13 cellular contexts compared by ENCODE assay signal in the genomic region with DNA sequence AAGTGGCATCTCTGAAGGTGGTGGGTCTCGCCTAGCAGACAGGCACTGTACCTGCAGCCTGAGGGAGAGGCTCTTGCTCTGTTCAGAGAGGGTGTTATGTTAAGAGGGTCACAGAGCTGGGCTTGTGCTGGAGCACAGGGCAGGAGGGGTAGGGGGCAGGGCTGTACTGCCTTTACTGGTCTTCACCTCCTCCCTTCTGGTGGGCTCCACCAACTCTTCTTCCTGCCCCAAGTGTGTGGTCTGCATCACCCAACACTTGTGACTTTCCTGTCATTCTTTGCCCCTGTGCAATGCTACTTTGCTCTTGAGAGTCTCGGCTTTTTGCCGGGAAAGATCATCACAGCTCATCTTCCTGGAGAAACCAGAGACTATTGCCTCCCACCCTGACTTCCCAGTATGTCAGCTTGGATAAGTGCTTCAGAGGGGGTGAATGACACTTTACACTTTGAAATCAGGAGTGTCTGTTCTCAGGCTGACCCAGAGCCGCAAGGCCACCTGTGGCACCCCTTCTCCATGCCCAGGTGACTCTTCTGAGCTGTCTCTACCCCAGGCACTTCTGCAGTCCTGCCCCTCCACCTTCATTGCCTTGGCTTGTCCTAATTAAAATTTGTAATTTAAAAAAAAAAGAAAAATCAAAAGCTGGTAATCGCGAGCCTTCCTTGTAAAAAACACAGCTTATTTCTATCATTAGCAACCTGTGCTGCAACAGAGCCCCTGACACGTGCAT. TPM values are rescaled to one million over a fixed set of nuclear protein-coding genes. Genes with fewer than 3 reads are reported as not detected.
A peak's percentile ranks its signal among the peaks of the same experiment; 100 is the strongest.
DNase-seq lines count a peak whose midpoint lies in the region; ATAC-seq and TF ChIP-seq lines count a peak whose summit lies in the region.
"Had no signal": no experiment of that assay in that cellular context is flagged by ENCODE, and none has a peak within 500 bp of the region (broad histone marks: within the 10 kb centered on the region; RNA-seq: fewer than 3 reads in every experiment).

No MANE protein-coding gene starts in this region.

- H3K4me3 Mint-ChIP-seq in IgD-negative memory B cell, result peak overlapping the region; percentile 79 to 93 (median 82)
- peak overlapping the region; percentile 69 for H3K4me3 Mint-ChIP-seq in activated CD8-positive, alpha-beta T cell treated with anti-CD3 and anti-CD28 coated beads, Interleukin-2, amount 10 ng/mL, durations not matched to agents 7 days and 5 days

- H3K4me1 ChIP-seq in BLaER1 (peaks cover 96% of the 10 kb centered on the region), lower lobe of right lung (peaks cover 26% of the 10 kb centered on the region)

- H3K36me3 Mint-ChIP-seq in IgD-negative memory B cell, result peaks cover 2% of the 10 kb centered on the region
- peaks cover 24% of the 10 kb centered on the region for H3K36me3 Mint-ChIP-seq in activated CD8-positive, alpha-beta T cell treated with anti-CD3 and anti-CD28 coated beads, Interleukin-2, amount 10 ng/mL, durations not matched to agents 7 days and 5 days (ENCODE audit: low read depth)

- CTCF ChIA-PET in activated CD8-positive, alpha-beta T cell treated with anti-CD3 and anti-CD28 coated beads, Interleukin-2, amount 10 ng/mL, durations not matched to agents 7 days and 5 days (lab: Charles Lee), result interaction anchor here (0.9 to 9.6 kb wide), 19 partner anchors 8 to 366 kb away, joined by 3 to 113 read pairs (median 4); a partner anchor contains a TSS

- H3K27ac ChIP-seq in BLaER1, result peak overlapping the region; percentile 86; the same call in 1 of the 2 replicates
- peak overlapping the region; percentile 36 for H3K27ac ChIP-seq in lower lobe of right lung

- ATAC-seq in activated CD8-positive, alpha-beta T cell treated with anti-CD3 and anti-CD28 coated beads, Interleukin-2, amount 10 ng/mL, durations not matched to agents 7 days and 5 days, result peak; percentile 41
- ATAC-seq in lower lobe of right lung (peak in 1 of 2 donors; percentile 23), GM21390 (IDR thresholded peaks at IDR 0.05; ENCODE audit: unreplicated experiment) (no peak)
- ATAC-seq: Panc1 had no signal

- intact Hi-C loops in lower lobe of right lung (cut with DNase I), result no loop called here

- peak overlapping the region; percentile 68; the same call in 1 of the 2 replicates for H3K9ac ChIP-seq in BLaER1

- no peaks in the 10 kb centered on the region for H4K20me1 ChIP-seq in BLaER1

- POLR2A ChIA-PET in activated CD8-positive, alpha-beta T cell treated with anti-CD3 and anti-CD28 coated beads, Interleukin-2, amount 10 ng/mL, durations not matched to agents 7 days and 5 days (lab: Charles Lee), result interaction anchor here (0.7 to 8.2 kb wide), 12 partner anchors 14 to 95 kb away, joined by 3 to 142 read pairs (median 6); a partner anchor contains a TSS

- H3K9me3 Mint-ChIP-seq in IgD-negative memory B cell, result no peaks in the 10 kb centered on the region
- H3K9me3 Mint-ChIP-seq in activated CD8-positive, alpha-beta T cell treated with anti-CD3 and anti-CD28 coated beads, Interleukin-2, amount 10 ng/mL, durations not matched to agents 7 days and 5 days (ENCODE audit: insufficient read depth), result no peaks in the 10 kb centered on the region

- peak overlapping the region; percentile 56 for H3K4me3 ChIP-seq in BLaER1
- H3K4me3 ChIP-seq in lower lobe of right lung, result no peak overlapping the region
- H3K4me3 ChIP-seq: stomach had no signal

- DNase-seq in activated CD8-positive, alpha-beta T cell treated with anti-CD3 and anti-CD28 coated beads, Interleukin-2, amount 10 ng/mL, durations not matched to agents 7 days and 5 days, result peak; percentile 66
- DNase-seq in lower lobe of right lung (no peak), GM20000 (ENCODE audit: low spot score) (no peak)
- DNase-seq in activated CD4-positive, CD25-positive, alpha-beta regulatory T cell (lab: John Stamatoyannopoulos, UW), result no peak
- DNase-seq in activated CD4-positive, CD25-positive, alpha-beta regulatory T cell treated with anti-CD3 and anti-CD28 coated beads, Interleukin-2, amount 50 U/mL, for 72 hours, result no peak
- DNase-seq: EL, NCI-H226 had no signal

- H3K9me3 ChIP-seq in BLaER1 (peaks cover 7% of the 10 kb centered on the region), lower lobe of right lung (no peaks in the 10 kb centered on the region)
- H3K9me3 ChIP-seq: stomach had no signal

- H3K27me3 Mint-ChIP-seq in IgD-negative memory B cell, result peaks cover 2% of the 10 kb centered on the region
- H3K27me3 Mint-ChIP-seq in activated CD8-positive, alpha-beta T cell treated with anti-CD3 and anti-CD28 coated beads, Interleukin-2, amount 10 ng/mL, durations not matched to agents 7 days and 5 days (ENCODE audit: low read depth), result no peaks in the 10 kb centered on the region

- H3K4me2 ChIP-seq in BLaER1, result peak overlapping the region; percentile 97

- H3K4me1 Mint-ChIP-seq in IgD-negative memory B cell, result peaks cover 81 to 94% (median 88%) of the 10 kb centered on the region in 3 donors
- H3K4me1 Mint-ChIP-seq in activated CD8-positive, alpha-beta T cell treated with anti-CD3 and anti-CD28 coated beads, Interleukin-2, amount 10 ng/mL, durations not matched to agents 7 days and 5 days (ENCODE audit: low read depth), result peaks cover 96% of the 10 kb centered on the region

- TF ChIP-seq CTCF in lower lobe of right lung (IDR thresholded peaks at IDR 0.05) (no peak), GM20000 (IDR thresholded peaks at IDR 0.05; ENCODE audit: extremely low read depth, missing control alignments) (no peak)

- H3K36me3 ChIP-seq in BLaER1, result no peaks in the 10 kb centered on the region
- no peaks in the 10 kb centered on the region for H3K36me3 ChIP-seq in lower lobe of right lung
- H3K36me3 ChIP-seq: stomach had no signal

- peak overlapping the region in 2 of 3 donors; percentile 67 to 94 for H3K27ac Mint-ChIP-seq in IgD-negative memory B cell
- peak overlapping the region; percentile 98 for H3K27ac Mint-ChIP-seq in activated CD8-positive, alpha-beta T cell treated with anti-CD3 and anti-CD28 coated beads, Interleukin-2, amount 10 ng/mL, durations not matched to agents 7 days and 5 days

- no peaks in the 10 kb centered on the region for H3K27me3 ChIP-seq in BLaER1
- H3K27me3 ChIP-seq in lower lobe of right lung (ENCODE audit: low read depth), result no peaks in the 10 kb centered on the region
- H3K27me3 ChIP-seq: stomach had no signal

RNA-seq across cellular contexts. Expression of a gene that starts 38.4 kb away (rescaled TPM):
- 213 TPM for polyA plus RNA-seq in IgD-negative memory B cell
- 100 to 1,000 TPM; 370 to 374 TPM for total RNA-seq in activated CD8-positive, alpha-beta T cell treated with anti-CD3 and anti-CD28 coated beads, Interleukin-2, amount 10 ng/mL, durations not matched to agents 7 days and 5 days
- 61.9 TPM for total RNA-seq in lower lobe of right lung
- polyA plus RNA-seq: keratinocyte had no signal
